8 cellular contexts compared by ENCODE assay signal in the genomic region with DNA sequence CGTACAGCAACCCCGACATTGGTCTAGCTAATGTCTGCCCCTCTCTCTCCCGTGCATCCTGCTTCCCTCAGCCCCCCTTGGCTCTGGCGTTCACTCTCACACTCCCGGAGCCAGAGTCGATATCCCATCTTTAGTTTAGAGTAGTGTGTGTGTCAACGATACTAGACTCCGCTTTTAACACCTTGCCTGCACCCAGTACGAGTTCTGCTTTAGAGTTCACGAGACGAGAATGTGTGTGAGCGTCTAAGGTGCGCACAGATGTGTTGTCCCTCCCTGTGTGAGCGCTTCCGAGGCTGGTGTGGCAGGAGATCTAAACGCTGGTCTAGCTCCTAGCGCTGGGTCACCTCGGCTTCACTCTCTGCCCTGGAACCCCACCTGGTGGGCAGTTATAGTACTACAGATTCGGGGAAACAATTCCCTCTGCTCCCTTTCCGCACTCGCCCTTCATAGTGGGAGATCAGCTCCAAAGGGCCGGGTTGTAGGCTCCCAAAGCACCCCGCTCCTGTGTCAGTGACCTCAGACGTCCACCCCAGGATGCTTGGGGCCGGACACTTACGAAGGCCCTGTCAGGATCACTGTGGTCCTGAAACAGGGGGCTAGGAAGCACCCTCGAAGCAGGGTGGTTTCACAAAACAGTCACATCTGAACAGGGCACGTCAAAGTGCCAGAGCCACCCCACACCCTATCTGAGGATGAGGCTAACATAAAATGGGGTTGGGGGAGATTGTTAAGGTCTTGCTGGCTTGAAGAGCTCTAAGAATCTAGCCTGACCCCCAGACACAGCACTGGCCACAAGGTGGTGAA. TPM values are rescaled to one million over a fixed set of nuclear protein-coding genes. Genes with fewer than 3 reads are reported as not detected.
A peak's percentile ranks its signal among the peaks of the same experiment; 100 is the strongest.
DNase-seq lines count a peak whose midpoint lies in the region; ATAC-seq and TF ChIP-seq lines count a peak whose summit lies in the region.

No MANE protein-coding gene starts in this region.

- H3F3A ChIP-seq in MM.1S (ENCODE audit: insufficient read depth, low read length) = no peaks in the 10 kb centered on the region

- H3K4me2 ChIP-seq in DND-41 (ENCODE audit: insufficient read depth, low read length) = no peak overlapping the region
- H3K4me2 ChIP-seq in MM.1S (ENCODE audit: low read depth, low read length) = peak overlapping the region; percentile 99
- peak overlapping the region; percentile 52 for H3K4me2 ChIP-seq in parathyroid adenoma (ENCODE audit: low read length)

- H3K79me2 ChIP-seq in DND-41 (ENCODE audit: insufficient read depth, low read length) (no peaks in the 10 kb centered on the region), MM.1S (ENCODE audit: low read length) (no peaks in the 10 kb centered on the region), parathyroid adenoma (no peaks in the 10 kb centered on the region)

- DNase-seq in DND-41 (peak; percentile 38), HAP-1 (ENCODE audit: low spot score in 2 of 2) (peak; percentile 64 to 90), MM.1S (peak; percentile 80), SK-N-DZ (ENCODE audit: low spot score) (peak; percentile 83), glomerular visceral epithelial cell (ENCODE audit: extremely low spot score) (peak; percentile 73), upper lobe of left lung (peak in 1 of 2 donors; percentile 61)

- H3K9me2 ChIP-seq in MM.1S (replicated peaks; ENCODE audit: insufficient read depth, low read length) = no peaks in the 10 kb centered on the region

- WGBS in upper lobe of left lung, 2 donors = 6 to 14% methylated on average over 12 to 25 of the region's 28 CpGs

- TF ChIP-seq POLR2A in upper lobe of left lung (IDR thresholded peaks at IDR 0.05) = no peak

- peaks cover 2% of the 10 kb centered on the region for H3K27me3 ChIP-seq in DND-41 (ENCODE audit: insufficient read depth, low read length, poor library complexity)
- peaks cover 12% of the 10 kb centered on the region for H3K27me3 ChIP-seq in HAP-1 (ENCODE audit: low read depth)
- peaks cover 15% of the 10 kb centered on the region for H3K27me3 ChIP-seq in MM.1S (replicated peaks; ENCODE audit: insufficient read depth, low read length)
- peaks cover 11% of the 10 kb centered on the region for H3K27me3 ChIP-seq in parathyroid adenoma (ENCODE audit: control insufficient read depth, insufficient read depth, low read length)
- peaks cover 1 to 45% (median 29%) of the 10 kb centered on the region in 4 donors for H3K27me3 ChIP-seq in upper lobe of left lung

- H3K27ac Mint-ChIP-seq in activated naive CD4-positive, alpha-beta T cell treated with anti-CD3 and anti-CD28 coated beads, Interleukin-2, amount 50 U/mL, for 24 hours = no peak overlapping the region

- no peaks in the 10 kb centered on the region for H3K9me3 Mint-ChIP-seq in activated naive CD4-positive, alpha-beta T cell treated with anti-CD3 and anti-CD28 coated beads, Interleukin-2, amount 50 U/mL, for 24 hours

- in situ Hi-C loops in HAP-1 (cut with MboI; ENCODE audit: low sequenced_read_pairs) = loop anchor here (5.0 to 25.0 kb wide), 3 partner anchors 223 to 603 kb away; no protein-coding TSS in a partner anchor

- H2AFZ ChIP-seq in DND-41 (ENCODE audit: low read depth, low read length) = no peak overlapping the region
- H2AFZ ChIP-seq in MM.1S (ENCODE audit: low read length) = peak overlapping the region; percentile 77
- peak overlapping the region; percentile 47 for H2AFZ ChIP-seq in parathyroid adenoma

- H4K20me1 ChIP-seq in DND-41 (ENCODE audit: insufficient read depth, low read length) = 0 out of 2 replicates have a peak, but pooled peaks cover 4% of the 10 kb centered on the region
- H4K20me1 ChIP-seq in MM.1S (ENCODE audit: insufficient read depth, low read length) = no peaks in the 10 kb centered on the region

- peaks cover 39% of the 10 kb centered on the region for H3K4me1 Mint-ChIP-seq in activated naive CD4-positive, alpha-beta T cell treated with anti-CD3 and anti-CD28 coated beads, Interleukin-2, amount 50 U/mL, for 24 hours

- H3K9ac ChIP-seq in DND-41 (ENCODE audit: low read depth, low read length) (no peak overlapping the region), MM.1S (ENCODE audit: low read length) (no peak overlapping the region), parathyroid adenoma (no peak overlapping the region)

- no peak overlapping the region for H3K4me3 ChIP-seq in DND-41 (ENCODE audit: low read depth in 1 of 2, low read length in 2 of 2)
- no peak overlapping the region for H3K4me3 ChIP-seq in HAP-1
- H3K4me3 ChIP-seq in MM.1S (ENCODE audit: low read length) = peak overlapping the region; percentile 71
- peak overlapping the region; percentile 25 for H3K4me3 ChIP-seq in parathyroid adenoma (ENCODE audit: low read depth, low read length)
- peak overlapping the region in 3 of 4 donors; percentile 39 to 61 (median 57) for H3K4me3 ChIP-seq in upper lobe of left lung

- H3K9me3 ChIP-seq in DND-41 (ENCODE audit: insufficient read depth, low read length, severe bottlenecking) = peaks cover 3% of the 10 kb centered on the region
- H3K9me3 ChIP-seq in HAP-1 = no peaks in the 10 kb centered on the region
- no peaks in the 10 kb centered on the region for H3K9me3 ChIP-seq in MM.1S (replicated peaks; ENCODE audit: insufficient read depth, low read length)
- H3K9me3 ChIP-seq in parathyroid adenoma (ENCODE audit: control insufficient read depth, low read length) = no peaks in the 10 kb centered on the region
- no peaks in the 10 kb centered on the region for H3K9me3 ChIP-seq in upper lobe of left lung

- peaks cover 45% of the 10 kb centered on the region for H3K27me3 Mint-ChIP-seq in activated naive CD4-positive, alpha-beta T cell treated with anti-CD3 and anti-CD28 coated beads, Interleukin-2, amount 50 U/mL, for 24 hours

- TF ChIP-seq CTCF in DND-41 (IDR thresholded peaks at IDR 0.05; ENCODE audit: borderline replicate concordance, extremely low read depth, low read length, poor library complexity, severe bottlenecking) (peak; percentile 75), MM.1S (IDR thresholded peaks at IDR 0.05; ENCODE audit: low read length) (peak; percentile 78), parathyroid adenoma (IDR thresholded peaks at IDR 0.05) (peak; percentile 89), upper lobe of left lung (IDR thresholded peaks at IDR 0.05) (peak; percentile 72 to 94 (median 87))

- ATAC-seq in DND-41 (ENCODE audit: insufficient read depth, low read depth) (peak; percentile 60; the same call in 1 of the 3 replicates), upper lobe of left lung (ENCODE audit: low FRiP score in 2 of 2) (peak; percentile 83 to 86)

- H3K36me3 Mint-ChIP-seq in activated naive CD4-positive, alpha-beta T cell treated with anti-CD3 and anti-CD28 coated beads, Interleukin-2, amount 50 U/mL, for 24 hours = peaks cover 2% of the 10 kb centered on the region

- H3K36me3 ChIP-seq in DND-41 (ENCODE audit: insufficient read depth, low read length) (no peaks in the 10 kb centered on the region), HAP-1 (replicated peaks) (no peaks in the 10 kb centered on the region), MM.1S (replicated peaks; ENCODE audit: insufficient read depth, low read length) (no peaks in the 10 kb centered on the region), parathyroid adenoma (ENCODE audit: control insufficient read depth, insufficient read depth, low read length) (no peaks in the 10 kb centered on the region), upper lobe of left lung (no peaks in the 10 kb centered on the region)

- TF ChIP-seq EP300 in upper lobe of left lung (IDR thresholded peaks at IDR 0.05) = no peak

- H3K27ac ChIP-seq in DND-41 (ENCODE audit: low read length) = no peak overlapping the region
- H3K27ac ChIP-seq in MM.1S (ENCODE audit: low read length) = no peak overlapping the region
- H3K27ac ChIP-seq in parathyroid adenoma = no peak overlapping the region
- H3K27ac ChIP-seq in upper lobe of left lung = no peak overlapping the region

- H3K4me1 ChIP-seq in DND-41 (ENCODE audit: insufficient read depth, low read length) (no peaks in the 10 kb centered on the region), HAP-1 (peaks cover 5% of the 10 kb centered on the region), MM.1S (ENCODE audit: low read length) (peaks cover 8% of the 10 kb centered on the region; the same call in 1 of the 2 replicates), parathyroid adenoma (peaks cover 6% of the 10 kb centered on the region), upper lobe of left lung (peaks cover 35 to 51% (median 41%) of the 10 kb centered on the region in 4 donors)

- H3K4me3 Mint-ChIP-seq in activated naive CD4-positive, alpha-beta T cell treated with anti-CD3 and anti-CD28 coated beads, Interleukin-2, amount 50 U/mL, for 24 hours = peak overlapping the region; percentile 78

RNA-seq across cellular contexts. Expression of gene CYP26B1, which starts 2.7 kb away (rescaled TPM):
- polyA plus RNA-seq in SK-N-DZ (2014; cell fraction: cytosol; rRNA removed) = 0.13 TPM in 1 of 2 replicates, not detected in the other
- polyA plus RNA-seq in SK-N-DZ (2014; cell fraction: nucleus; rRNA removed) = 0.34 and 0.73 TPM in 2 replicates
- 1 to 10 TPM in 4 of 6 donors, under 1 TPM in 1, not detected in 1; 0.89 to 4.8 (median 4.5) TPM for total RNA-seq in upper lobe of left lung

Comparison
In these comparisons a context has a peak if more than half of its experiments do, and no peak if none do; other contexts are left out.
1. H3K4me3 ChIP-seq: peak in MM.1S (single experiment), parathyroid adenoma (single experiment) and upper lobe of left lung (3 of 4); none in DND-41 (0 of 2) and HAP-1 (single experiment).
2. Peak in every context shown above with its lines, with median percentiles within 50 percentile points of each other: CTCF ChIP-seq.